ENCODE assay signal across 1 cellular context in genomic region chr15:48865387-48866079, GRCh38.
TF ChIP-seq lines count a peak whose summit lies in the region.

No MANE protein-coding gene starts in this region.

TF ChIP-seq in HepG2, 621 proteins besides CTCF, POLR2A, EP300 and RAD21 (continued from another document):
- no peak for TF ChIP-seq CEBPZ (IDR thresholded peaks at IDR 0.05; ENCODE audit: low read length)
